ENCODE assay signal across 10 cellular contexts in the genomic region with DNA sequence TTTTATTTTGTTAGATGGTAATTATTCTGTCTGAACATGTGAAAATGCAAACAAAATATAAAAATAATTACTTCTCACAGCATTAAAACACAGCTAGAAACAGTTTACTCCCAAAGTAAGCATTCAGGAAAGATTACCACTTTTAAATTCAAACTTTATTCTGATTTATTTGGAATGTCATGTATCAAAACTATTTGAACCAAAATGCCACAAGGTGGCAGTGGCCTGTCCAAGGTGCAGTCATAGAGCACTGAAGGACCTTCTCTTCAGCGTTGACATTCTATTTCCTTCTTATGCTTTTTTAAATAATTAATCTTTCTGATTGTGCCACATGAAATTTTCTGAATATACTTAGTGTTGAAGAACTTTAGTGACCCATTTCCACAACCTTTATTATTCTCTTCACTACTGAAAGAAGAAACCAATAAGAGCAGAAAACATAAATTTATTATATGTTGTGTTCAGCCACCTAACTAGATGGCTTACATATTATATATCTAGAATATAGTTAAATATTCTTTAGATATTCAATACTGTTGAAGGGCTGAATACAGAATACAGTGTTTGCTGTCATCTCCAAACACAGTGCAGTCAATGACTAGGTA.
A peak's percentile ranks its signal among the peaks of the same experiment; 100 is the strongest.
DNase-seq lines count a peak whose midpoint lies in the region; ATAC-seq and TF ChIP-seq lines count a peak whose summit lies in the region.
"Had no signal": no experiment of that assay in that cellular context is flagged by ENCODE, and none has a peak within 500 bp of the region (broad histone marks: within the 10 kb centered on the region; RNA-seq: fewer than 3 reads in every experiment).

No MANE protein-coding gene starts in this region.

- no peak for TF ChIP-seq POLR2A in HCT116 (IDR thresholded peaks at IDR 0.05; ENCODE audit: borderline replicate concordance, extremely low read depth, insufficient read depth, insufficient read length)
- TF ChIP-seq POLR2A in tibial nerve (IDR thresholded peaks at IDR 0.05) = no peak

- H3K79me2 ChIP-seq in HCT116 (ENCODE audit: insufficient read depth, low read length) = no peaks in the 10 kb centered on the region

- no peak overlapping the region for H3K4me3 Mint-ChIP-seq in Calu3 (ENCODE audit: low read depth, unreplicated experiment)
- H3K4me3 Mint-ChIP-seq in activated naive CD4-positive, alpha-beta T cell treated with anti-CD3 and anti-CD28 coated beads, Interleukin-2, amount 10 ng/mL, durations not matched to agents 7 days and 5 days = no peak overlapping the region
- H3K4me3 Mint-ChIP-seq: activated T-helper 1 cell treated with anti-CD3 and anti-CD28 coated beads, Interleukin-12 subunit alpha, Interleukin-12 subunit beta, Interleukin-2, Interleukin-4 antibody, amounts not matched to agents 30 ng/mL and 10 ng/mL and 1 ng/mL, durations not matched to agents 14 hours and 24 hours and 36 hours had no signal

- H3K36me3 Mint-ChIP-seq in Calu3 (ENCODE audit: insufficient read depth, unreplicated experiment) = no peaks in the 10 kb centered on the region
- peaks cover under 1% of the 10 kb centered on the region for H3K36me3 Mint-ChIP-seq in activated naive CD4-positive, alpha-beta T cell treated with anti-CD3 and anti-CD28 coated beads, Interleukin-2, amount 10 ng/mL, durations not matched to agents 7 days and 5 days

- no peak overlapping the region for H2AFZ ChIP-seq in HCT116 (ENCODE audit: low read depth, low read length, poor library complexity, severe bottlenecking)

- H3K4me1 ChIP-seq in HCT116 (ENCODE audit: control insufficient read depth in 1 of 2, insufficient read depth in 2 of 2, low read length in 2 of 2) (no peaks in the 10 kb centered on the region), tibial nerve (no peaks in the 10 kb centered on the region)

- H3K27ac ChIP-seq in HCT116 (ENCODE audit: low read depth, low read length) (no peak overlapping the region), VCaP (no peak overlapping the region), tibial nerve (no peak overlapping the region)
- H3K27ac ChIP-seq: SK-N-MC had no signal

- no peaks in the 10 kb centered on the region for H3K27me3 Mint-ChIP-seq in Calu3 (ENCODE audit: unreplicated experiment)
- H3K27me3 Mint-ChIP-seq in activated naive CD4-positive, alpha-beta T cell treated with anti-CD3 and anti-CD28 coated beads, Interleukin-2, amount 10 ng/mL, durations not matched to agents 7 days and 5 days = no peaks in the 10 kb centered on the region

- H3K4me1 Mint-ChIP-seq in Calu3 (ENCODE audit: low read depth, unreplicated experiment) = no peaks in the 10 kb centered on the region
- H3K4me1 Mint-ChIP-seq in activated naive CD4-positive, alpha-beta T cell treated with anti-CD3 and anti-CD28 coated beads, Interleukin-2, amount 10 ng/mL, durations not matched to agents 7 days and 5 days = no peaks in the 10 kb centered on the region

- H3K4me2 ChIP-seq in HCT116 (ENCODE audit: low read length) = no peak overlapping the region

- TF ChIP-seq CTCF in Calu3 (IDR thresholded peaks at IDR 0.05; ENCODE audit: unreplicated experiment) (peak; percentile 12), HCT116 (IDR thresholded peaks at IDR 0.05 in 2 of 3, conservative IDR thresholded peaks at IDR 0.05 in 1 of 3; ENCODE audit: borderline replicate concordance in 1 of 3, insufficient read depth in 1 of 3, low read depth in 2 of 3, low read length in 2 of 3) (peak in 2 of 3 experiments; percentile 44 to 58; a peak in 3 of 6 replicates), VCaP (conservative IDR thresholded peaks at IDR 0.05) (peak; percentile 87), tibial nerve (IDR thresholded peaks at IDR 0.05) (no peak)

- CTCF ChIA-PET in Calu3 (lab: Charles Lee) (no interaction called here), HCT116 (lab: Charles Lee) (no interaction called here)
- CTCF ChIA-PET in activated naive CD4-positive, alpha-beta T cell treated with anti-CD3 and anti-CD28 coated beads, Interleukin-2, amount 10 ng/mL, durations not matched to agents 7 days and 5 days (lab: Charles Lee) = no interaction called here

- H3K9me2 ChIP-seq in HCT116 (ENCODE audit: insufficient read depth) = no peaks in the 10 kb centered on the region

- ATAC-seq in HCT116 (peak; percentile 50; the same call in 1 of the 2 replicates), HG03039 (IDR thresholded peaks at IDR 0.05; ENCODE audit: unreplicated experiment) (no peak)

- no peak for TF ChIP-seq EP300 in tibial nerve (IDR thresholded peaks at IDR 0.05)

- BruUV-seq in Calu3 (replicated peaks; lab: Mats Ljungman, UMichigan) (no TSS peak), HCT116 (replicated peaks; lab: Mats Ljungman, UMichigan) (no TSS peak)

- H3K27me3 ChIP-seq in HCT116 (ENCODE audit: insufficient read depth, low read length) = no peaks in the 10 kb centered on the region
- no peaks in the 10 kb centered on the region for H3K27me3 ChIP-seq in tibial nerve

- H3K4me3 ChIP-seq in HCT116 (replicated peaks in 1 of 2; ENCODE audit: low read depth in 1 of 2, low read length in 2 of 2) = no peak overlapping the region
- H3K4me3 ChIP-seq in tibial nerve = no peak overlapping the region
- H3K4me3 ChIP-seq: SK-N-MC had no signal

- intact Hi-C loops in Calu3 (cut with micrococcal nuclease; ENCODE audit: unreplicated experiment) (loop anchor here (2.0 to 5.0 kb wide), 3 partner anchors 252 to 423 kb away; no protein-coding TSS in a partner anchor), HCT116 (cut with micrococcal nuclease) (loop anchor here (2.0 kb wide), 1 partner anchor 422 kb away; no protein-coding TSS in a partner anchor)

- H4K20me1 ChIP-seq in HCT116 (ENCODE audit: insufficient read depth) = no peaks in the 10 kb centered on the region; the same call in 1 of the 2 replicates

- WGBS in tibial nerve, 2 donors = 45 to 58% methylated on average over 1 of the region's 1 CpG

- peak; percentile 36; the same call in 1 of the 2 replicates for TF ChIP-seq RAD21 in HCT116 (IDR thresholded peaks at IDR 0.05; ENCODE audit: low read depth)

- no peak overlapping the region for H3K9ac ChIP-seq in HCT116 (ENCODE audit: low read length)

- peak; percentile 5 for DNase-seq in Calu3
- DNase-seq in HCT116 (ENCODE audit: low read depth, low spot score) = peak; percentile 15
- peak; percentile 25 for DNase-seq in kidney tubule cell (ENCODE audit: low spot score)
- DNase-seq in AG20443 (ENCODE audit: low spot score) = no peak
- DNase-seq in tibial nerve (ENCODE audit: low spot score in 2 of 2) = no peak
- no peak for DNase-seq in activated naive CD4-positive, alpha-beta T cell treated with anti-CD3 and anti-CD28 coated beads, Interleukin-2, amount 10 ng/mL, durations not matched to agents 7 days and 5 days

- no peaks in the 10 kb centered on the region for H3K9me3 ChIP-seq in HCT116 (ENCODE audit: control insufficient read depth in 1 of 2, insufficient read depth in 1 of 2, low read depth in 1 of 2, low read length in 2 of 2)
- peaks cover 0 to 7% (median 2%) of the 10 kb centered on the region in 4 donors for H3K9me3 ChIP-seq in tibial nerve

- H3K27ac Mint-ChIP-seq in Calu3 (ENCODE audit: unreplicated experiment) = no peak overlapping the region
- H3K27ac Mint-ChIP-seq in activated naive CD4-positive, alpha-beta T cell treated with anti-CD3 and anti-CD28 coated beads, Interleukin-2, amount 10 ng/mL, durations not matched to agents 7 days and 5 days = no peak overlapping the region
- H3K27ac Mint-ChIP-seq: activated T-helper 1 cell treated with anti-CD3 and anti-CD28 coated beads, Interleukin-12 subunit alpha, Interleukin-12 subunit beta, Interleukin-2, Interleukin-4 antibody, amounts not matched to agents 30 ng/mL and 10 ng/mL and 1 ng/mL, durations not matched to agents 14 hours and 24 hours and 36 hours had no signal

- H3K9me3 Mint-ChIP-seq in Calu3 (ENCODE audit: low read depth, unreplicated experiment) = no peaks in the 10 kb centered on the region
- peaks cover 5% of the 10 kb centered on the region for H3K9me3 Mint-ChIP-seq in activated naive CD4-positive, alpha-beta T cell treated with anti-CD3 and anti-CD28 coated beads, Interleukin-2, amount 10 ng/mL, durations not matched to agents 7 days and 5 days

- POLR2A ChIA-PET in HCT116 (lab: Charles Lee) = no interaction called here

- RAD21 ChIA-PET in HCT116 (lab: Charles Lee; ENCODE audit: low non-redundant PET in 1 of 2, low total read pairs in 2 of 2, uncharacterized antibody in 2 of 2, unreplicated experiment in 2 of 2) = no interaction called here

- H3K36me3 ChIP-seq in HCT116 (ENCODE audit: control insufficient read depth in 1 of 2, insufficient read depth in 2 of 2, low read length in 2 of 2) (no peaks in the 10 kb centered on the region), tibial nerve (no peaks in the 10 kb centered on the region)

TF ChIP-seq in HCT116, 20 proteins besides CTCF, POLR2A, EP300 and RAD21:
- no peak for TF ChIP-seq ZFX (IDR thresholded peaks at IDR 0.05)
- no peak for TF ChIP-seq CEBPB (IDR thresholded peaks at IDR 0.05; ENCODE audit: low read depth)
- TF ChIP-seq, protein P1, sequence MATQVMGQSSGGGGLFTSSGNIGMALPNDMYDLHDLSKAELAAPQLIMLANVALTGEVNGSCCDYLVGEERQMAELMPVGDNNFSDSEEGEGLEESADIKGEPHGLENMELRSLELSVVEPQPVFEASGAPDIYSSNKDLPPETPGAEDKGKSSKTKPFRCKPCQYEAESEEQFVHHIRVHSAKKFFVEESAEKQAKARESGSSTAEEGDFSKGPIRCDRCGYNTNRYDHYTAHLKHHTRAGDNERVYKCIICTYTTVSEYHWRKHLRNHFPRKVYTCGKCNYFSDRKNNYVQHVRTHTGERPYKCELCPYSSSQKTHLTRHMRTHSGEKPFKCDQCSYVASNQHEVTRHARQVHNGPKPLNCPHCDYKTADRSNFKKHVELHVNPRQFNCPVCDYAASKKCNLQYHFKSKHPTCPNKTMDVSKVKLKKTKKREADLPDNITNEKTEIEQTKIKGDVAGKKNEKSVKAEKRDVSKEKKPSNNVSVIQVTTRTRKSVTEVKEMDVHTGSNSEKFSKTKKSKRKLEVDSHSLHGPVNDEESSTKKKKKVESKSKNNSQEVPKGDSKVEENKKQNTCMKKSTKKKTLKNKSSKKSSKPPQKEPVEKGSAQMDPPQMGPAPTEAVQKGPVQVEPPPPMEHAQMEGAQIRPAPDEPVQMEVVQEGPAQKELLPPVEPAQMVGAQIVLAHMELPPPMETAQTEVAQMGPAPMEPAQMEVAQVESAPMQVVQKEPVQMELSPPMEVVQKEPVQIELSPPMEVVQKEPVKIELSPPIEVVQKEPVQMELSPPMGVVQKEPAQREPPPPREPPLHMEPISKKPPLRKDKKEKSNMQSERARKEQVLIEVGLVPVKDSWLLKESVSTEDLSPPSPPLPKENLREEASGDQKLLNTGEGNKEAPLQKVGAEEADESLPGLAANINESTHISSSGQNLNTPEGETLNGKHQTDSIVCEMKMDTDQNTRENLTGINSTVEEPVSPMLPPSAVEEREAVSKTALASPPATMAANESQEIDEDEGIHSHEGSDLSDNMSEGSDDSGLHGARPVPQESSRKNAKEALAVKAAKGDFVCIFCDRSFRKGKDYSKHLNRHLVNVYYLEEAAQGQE (IDR thresholded peaks at IDR 0.05; ENCODE audit: low read depth) = no peak
- no peak for TF ChIP-seq FOSL1 (IDR thresholded peaks at IDR 0.05; ENCODE audit: low read depth)
- TF ChIP-seq ELF1 (IDR thresholded peaks at IDR 0.05; ENCODE audit: borderline replicate concordance, low read depth) = no peak
- no peak for TF ChIP-seq SIN3A (IDR thresholded peaks at IDR 0.05; ENCODE audit: low read depth)

Comparison
In these comparisons a context has a peak if more than half of its experiments do, and no peak if none do; other contexts are left out.
1. DNase-seq: peak in Calu3 (single experiment), HCT116 (single experiment) and kidney tubule cell (single experiment); none in AG20443 (single experiment), tibial nerve (0 of 2) and activated naive CD4-positive, alpha-beta T cell treated with anti-CD3 and anti-CD28 coated beads, Interleukin-2, amount 10 ng/mL, durations not matched to agents 7 days and 5 days (single experiment).
2. CTCF ChIP-seq: peak in Calu3 (single experiment), HCT116 (2 of 3) and VCaP (single experiment); none in tibial nerve (0 of 5).